Comparison of ENCODE assay signal across 29 cellular contexts in the genomic region with DNA sequence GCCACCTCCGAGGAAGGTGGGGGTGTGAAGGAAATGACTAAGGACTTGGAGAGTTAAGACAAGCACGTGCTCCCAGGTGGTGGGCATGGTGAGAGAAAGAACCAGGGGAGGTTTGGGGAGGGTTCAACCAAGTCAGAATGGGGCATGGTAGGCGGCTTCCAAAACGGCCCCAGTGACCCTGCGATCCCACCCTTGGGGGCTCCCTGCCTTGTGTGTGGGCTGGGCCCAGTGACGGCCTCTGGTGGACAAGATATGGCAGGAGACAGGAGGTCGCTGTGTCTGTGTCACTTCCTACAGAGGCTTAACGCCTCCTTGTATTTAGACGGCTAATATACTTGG. TPM values are rescaled to one million over a fixed set of nuclear protein-coding genes. Genes with fewer than 3 reads are reported as not detected.
"Had no signal": no experiment of that assay in that cellular context is flagged by ENCODE, and none has a peak within 500 bp of the region (broad histone marks: within the 10 kb centered on the region; RNA-seq: fewer than 3 reads in every experiment).

No MANE protein-coding gene starts in this region.

- FAIRE-seq: colon, kidney had no signal

- H3K27me3 ChIP-seq: right atrium auricular region, thyroid gland had no signal

- H3K4me2 ChIP-seq: hepatocyte, neural progenitor cell had no signal

- H3K36me3 ChIP-seq: neural progenitor cell, prostate gland, right atrium auricular region, thyroid gland had no signal

- H3K9me3 ChIP-seq: prostate gland, right atrium auricular region, stomach, thyroid gland had no signal

- ATAC-seq: esophagus mucosa; gastroesophageal sphincter; heart left ventricle; left lobe of liver; naive thymus-derived CD4-positive, alpha-beta T cell; sciatic nerve; stimulated activated effector memory CD8-positive, alpha-beta T cell treated with anti-CD3 and anti-CD28 coated beads, Interleukin-12 subunit alpha, Interleukin-12 subunit beta, amount 100 ng/mL, for 72 hours had no signal

- H3K4me1 ChIP-seq: neural progenitor cell, prostate gland, thyroid gland had no signal

- DNase-seq: dorsolateral prefrontal cortex; effector CD4-positive, alpha-beta T cell; foreskin fibroblast; heart left ventricle; kidney; midbrain; naive thymus-derived CD4-positive, alpha-beta T cell; stimulated activated CD4-positive, alpha-beta T cell treated with anti-CD3 and anti-CD28 coated beads, Interleukin-2, amount 100 ng/mL, for 24 hours; stimulated activated CD4-positive, alpha-beta T cell treated with anti-CD3 and anti-CD28 coated beads, Interleukin-4, amount 100 ng/mL, for 24 hours; stimulated activated naive CD4-positive, alpha-beta T cell treated with Interleukin-2 at 50 U/mL for 16 hours; stomach; thyroid gland had no signal

- H2AFZ ChIP-seq: hepatocyte, neural progenitor cell had no signal

- H3K27ac ChIP-seq: dorsolateral prefrontal cortex, epithelial cell of prostate, gastroesophageal sphincter, heart left ventricle, hepatocyte, neural progenitor cell, prostate gland, right atrium auricular region, stomach, thyroid gland had no signal

- H3K79me2 ChIP-seq: hepatocyte had no signal

- H3K4me3 ChIP-seq: dorsolateral prefrontal cortex, gastroesophageal sphincter, heart left ventricle, hepatocyte, lung, neural progenitor cell, prostate gland, right atrium auricular region, stomach, thyroid gland had no signal

- H3K9ac ChIP-seq: neural progenitor cell had no signal

RNA-seq across cellular contexts. Expression of a gene that starts 51.3 kb away (rescaled TPM):
- total RNA-seq: dorsolateral prefrontal cortex; hepatocyte; kidney; left lobe of liver; liver; lung; mucosa of gallbladder; naive thymus-derived CD4-positive, alpha-beta T cell; osteocyte; right atrium auricular region; sciatic nerve; stomach; temporal lobe; thyroid gland; urinary bladder had no signal
- polyA plus RNA-seq: hepatocyte; liver; naive thymus-derived CD4-positive, alpha-beta T cell; urinary bladder had no signal
